8 cellular contexts compared by ENCODE assay signal in genomic region chr1:209354111-209354839, GRCh38.
DNase-seq lines count a peak whose midpoint lies in the region; ATAC-seq and TF ChIP-seq lines count a peak whose summit lies in the region.

No MANE protein-coding gene starts in this region.

- no peak overlapping the region for H3K27ac ChIP-seq in right atrium auricular region

- ATAC-seq in HG02642 (IDR thresholded peaks at IDR 0.05; ENCODE audit: poor library complexity, unreplicated experiment) (peak; percentile 90), SK-N-SH treated with all-trans-retinoic acid at 6 μM for 48 hours (peak; percentile 90), sciatic nerve (peak; percentile 83), HG03025 (IDR thresholded peaks at IDR 0.05; ENCODE audit: low FRiP score, unreplicated experiment) (no peak)

- H3K9me3 ChIP-seq in right atrium auricular region = no peaks in the 10 kb centered on the region

- H3K36me3 ChIP-seq in right atrium auricular region = no peaks in the 10 kb centered on the region

- no peak overlapping the region for H3K4me3 ChIP-seq in right atrium auricular region

- no peaks in the 10 kb centered on the region for H3K27me3 ChIP-seq in right atrium auricular region

- peak; percentile 66 to 84 for TF ChIP-seq CTCF in right atrium auricular region (IDR thresholded peaks at IDR 0.05)

- DNase-seq in GM04504 (ENCODE audit: low read depth) (peak; percentile 76), NCI-H1105 (lab: John Stamatoyannopoulos, UW) (peak; percentile 82), amygdala (lab: John Stamatoyannopoulos, UW) (peak in 50 of 56 donors; percentile 8 to 87 (median 48)), right atrium auricular region (ENCODE audit: low spot score) (peak; percentile 83), sciatic nerve (ENCODE audit: low spot score) (peak; percentile 82)

- intact Hi-C loops in sciatic nerve (cut with DNase I) = no loop called here

- no peaks in the 10 kb centered on the region for H3K4me1 ChIP-seq in right atrium auricular region

TF ChIP-seq in SK-N-SH treated with all-trans-retinoic acid at 6 μM for 48 hours, 23 proteins besides CTCF, POLR2A, EP300 and RAD21:
- TF ChIP-seq ZNF565 (CRISPR knock-in tag; conservative IDR thresholded peaks at IDR 0.05; ENCODE audit: low read depth) (no peak), GLIS3 (CRISPR knock-in tag; IDR thresholded peaks at IDR 0.05) (no peak), CREB5 (CRISPR knock-in tag; IDR thresholded peaks at IDR 0.05; ENCODE audit: low read depth) (no peak), ESRRG (CRISPR knock-in tag; IDR thresholded peaks at IDR 0.05) (no peak), BACH2 (CRISPR knock-in tag; IDR thresholded peaks at IDR 0.05; ENCODE audit: borderline replicate concordance) (no peak), PATZ1 (CRISPR knock-in tag; IDR thresholded peaks at IDR 0.05; ENCODE audit: borderline replicate concordance) (no peak), ARNTL (CRISPR knock-in tag; IDR thresholded peaks at IDR 0.05; ENCODE audit: borderline replicate concordance, low read depth) (no peak), CSRNP3 (CRISPR knock-in tag; IDR thresholded peaks at IDR 0.05) (no peak), ISL1 (CRISPR knock-in tag; IDR thresholded peaks at IDR 0.05) (no peak), RARB (CRISPR knock-in tag; IDR thresholded peaks at IDR 0.05) (no peak), ZNF70 (CRISPR knock-in tag; IDR thresholded peaks at IDR 0.05) (no peak), CSDC2 (CRISPR knock-in tag; IDR thresholded peaks at IDR 0.05) (no peak), SNAI2 (CRISPR knock-in tag; IDR thresholded peaks at IDR 0.05) (no peak), ZC3H10 (CRISPR knock-in tag; IDR thresholded peaks at IDR 0.05) (no peak), TOX (CRISPR knock-in tag; IDR thresholded peaks at IDR 0.05; ENCODE audit: borderline replicate concordance) (no peak), ZNF8 (CRISPR knock-in tag; IDR thresholded peaks at IDR 0.05) (no peak), OSR1 (CRISPR knock-in tag; IDR thresholded peaks at IDR 0.05) (no peak), TSHZ2 (CRISPR knock-in tag; IDR thresholded peaks at IDR 0.05) (no peak), POU6F1 (CRISPR knock-in tag; IDR thresholded peaks at IDR 0.05; ENCODE audit: borderline replicate concordance, low read depth) (no peak)
TF ChIP-seq in SK-N-SH treated with all-trans-retinoic acid at 6 μM for 48 hours: peak in this region for 0.
